In the genomic region with DNA sequence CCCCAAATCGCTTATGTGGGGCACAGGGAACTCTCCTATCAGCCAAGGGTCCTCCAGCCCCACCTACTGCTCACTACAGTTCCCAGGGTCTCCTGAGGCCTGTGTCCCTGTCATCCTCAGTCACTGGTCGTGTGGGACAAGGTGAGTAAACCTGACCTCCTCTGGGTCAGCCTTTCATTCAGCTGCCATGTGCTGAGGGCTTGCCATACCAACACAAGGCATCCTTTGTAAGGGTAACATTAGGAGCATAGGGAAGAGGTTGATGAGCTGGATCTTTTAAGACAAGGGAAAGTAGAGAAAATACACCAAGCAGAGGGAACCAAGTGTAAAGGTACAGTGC, we compare ENCODE assay signal across 9 cellular contexts. TPM values are rescaled to one million over a fixed set of nuclear protein-coding genes. Genes with fewer than 3 reads are reported as not detected.
A peak's percentile ranks its signal among the peaks of the same experiment; 100 is the strongest.
DNase-seq lines count a peak whose midpoint lies in the region; ATAC-seq, FAIRE-seq and TF ChIP-seq lines count a peak whose summit lies in the region.
"Had no signal": no experiment of that assay in that cellular context is flagged by ENCODE, and none has a peak within 500 bp of the region (broad histone marks: within the 10 kb centered on the region; RNA-seq: fewer than 3 reads in every experiment).

No MANE protein-coding gene starts in this region.

- H3K9me3 Mint-ChIP-seq in activated T-cell treated with anti-CD3 and anti-CD28 coated beads, Interleukin-2, amount 50 U/mL, for 24 hours, result no peaks in the 10 kb centered on the region
- H3K9me3 Mint-ChIP-seq in activated T-cell treated with anti-CD3 and anti-CD28 coated beads, Interleukin-2, amount 50 U/mL, for 4 hours, result no peaks in the 10 kb centered on the region
- no peaks in the 10 kb centered on the region for H3K9me3 Mint-ChIP-seq in stimulated activated naive B cell treated with anti-CD40 and anti-IgM and Interleukin-4, amounts not matched to agents 10 μg/mL and 1 μg/mL and 100 μg/mL, for 72 hours
- no peaks in the 10 kb centered on the region for H3K9me3 Mint-ChIP-seq in activated CD8-positive, alpha-beta memory T cell treated with anti-CD3 and anti-CD28 coated beads, Interleukin-2, amount 10 ng/mL, durations not matched to agents 7 days and 5 days (ENCODE audit: low read depth)

- no peak overlapping the region for H3K9ac ChIP-seq in endothelial cell of umbilical vein (replicated peaks; ENCODE audit: extremely low read depth, insufficient read depth, low read length)

- H3K27me3 ChIP-seq in endothelial cell of umbilical vein (ENCODE audit: control insufficient read depth in 2 of 2, insufficient read depth in 2 of 2, low read length in 2 of 2), result no peaks in the 10 kb centered on the region
- H3K27me3 ChIP-seq: colonic mucosa had no signal

- no TSS peak for BruUV-seq in endothelial cell of umbilical vein (replicated peaks; lab: Mats Ljungman, UMichigan)

- H2AFZ ChIP-seq in endothelial cell of umbilical vein (ENCODE audit: low read depth, low read length), result no peak overlapping the region

- CTCF ChIA-PET in endothelial cell of umbilical vein (lab: Charles Lee), result interaction anchor here (0.8 to 2.3 kb wide), 4 partner anchors 13 to 75 kb away, joined by 3 to 8 read pairs (median 4); a partner anchor contains a TSS
- CTCF ChIA-PET in activated CD8-positive, alpha-beta memory T cell treated with anti-CD3 and anti-CD28 coated beads, Interleukin-2, amount 10 ng/mL, durations not matched to agents 7 days and 5 days (lab: Charles Lee), result interaction anchor here (0.9 to 1.7 kb wide), 2 partner anchors 10 to 114 kb away, joined by 3 to 5 read pairs; no protein-coding TSS in a partner anchor

- dilution Hi-C loops in endothelial cell of umbilical vein (cut with MboI; ENCODE audit: extremely low pct_ligation_motif_present, low sequenced_read_pairs), result no loop called here

- peak; percentile 32 for DNase-seq in activated T-cell treated with anti-CD3 and anti-CD28 coated beads, Interleukin-2, amount 50 U/mL, for 24 hours
- DNase-seq in activated T-cell treated with anti-CD3 and anti-CD28 coated beads, Interleukin-2, amount 50 U/mL, for 4 hours, result no peak
- no peak for DNase-seq in endothelial cell of umbilical vein (ENCODE audit: low read depth, low spot score)
- no peak for DNase-seq in stimulated activated naive B cell treated with anti-CD40 and anti-IgM and Interleukin-4, amounts not matched to agents 10 μg/mL and 1 μg/mL and 100 μg/mL, for 72 hours
- no peak for DNase-seq in activated CD8-positive, alpha-beta memory T cell treated with anti-CD3 and anti-CD28 coated beads, Interleukin-2, amount 10 ng/mL, durations not matched to agents 7 days and 5 days
- DNase-seq: colonic mucosa, NCI-H1436 had no signal

- no peak overlapping the region for H3K4me3 Mint-ChIP-seq in activated T-cell treated with anti-CD3 and anti-CD28 coated beads, Interleukin-2, amount 50 U/mL, for 24 hours
- no peak overlapping the region for H3K4me3 Mint-ChIP-seq in activated T-cell treated with anti-CD3 and anti-CD28 coated beads, Interleukin-2, amount 50 U/mL, for 4 hours
- H3K4me3 Mint-ChIP-seq in stimulated activated naive B cell treated with anti-CD40 and anti-IgM and Interleukin-4, amounts not matched to agents 10 μg/mL and 1 μg/mL and 100 μg/mL, for 72 hours, result no peak overlapping the region
- no peak overlapping the region for H3K4me3 Mint-ChIP-seq in activated CD8-positive, alpha-beta memory T cell treated with anti-CD3 and anti-CD28 coated beads, Interleukin-2, amount 10 ng/mL, durations not matched to agents 7 days and 5 days

- POLR2A ChIA-PET in endothelial cell of umbilical vein (lab: Charles Lee), result interaction anchor here (0.6 to 1.8 kb wide), 2 partner anchors 13 to 40 kb away, joined by 3 to 9 read pairs; a partner anchor contains a TSS

- H3K9me1 ChIP-seq in endothelial cell of umbilical vein (replicated peaks; ENCODE audit: control insufficient read depth, extremely low read depth, insufficient read depth, low read length), result no peaks in the 10 kb centered on the region

- TF ChIP-seq CTCF in endothelial cell of umbilical vein (IDR thresholded peaks at IDR 0.05; ENCODE audit: extremely low read depth in 1 of 2, insufficient read depth in 1 of 2, low read depth in 1 of 2, low read length in 2 of 2), result no peak

- no peak overlapping the region for H3K4me2 ChIP-seq in endothelial cell of umbilical vein (ENCODE audit: insufficient read depth, low read length)

- no peaks in the 10 kb centered on the region for H3K9me3 ChIP-seq in endothelial cell of umbilical vein (replicated peaks; ENCODE audit: control insufficient read depth, insufficient read depth, low read length)
- H3K9me3 ChIP-seq: colonic mucosa had no signal

- H3K4me3 ChIP-seq in endothelial cell of umbilical vein (replicated peaks in 1 of 3; ENCODE audit: insufficient read depth in 1 of 3, low read depth in 1 of 3, low read length in 3 of 3), result no peak overlapping the region
- H3K4me3 ChIP-seq: colonic mucosa had no signal

- peaks cover 24 to 26% of the 10 kb centered on the region in 2 experiments for H3K36me3 ChIP-seq in endothelial cell of umbilical vein (ENCODE audit: control insufficient read depth in 2 of 2, extremely low read depth in 1 of 2, insufficient read depth in 2 of 2, low read length in 2 of 2)

- H3K79me2 ChIP-seq in endothelial cell of umbilical vein (ENCODE audit: control insufficient read depth, insufficient read depth, low read length), result peaks cover 2% of the 10 kb centered on the region

- H3K4me1 Mint-ChIP-seq in activated T-cell treated with anti-CD3 and anti-CD28 coated beads, Interleukin-2, amount 50 U/mL, for 24 hours (ENCODE audit: low read depth), result peaks cover 58% of the 10 kb centered on the region
- H3K4me1 Mint-ChIP-seq in activated T-cell treated with anti-CD3 and anti-CD28 coated beads, Interleukin-2, amount 50 U/mL, for 4 hours (ENCODE audit: low read depth), result peaks cover 61% of the 10 kb centered on the region
- H3K4me1 Mint-ChIP-seq in stimulated activated naive B cell treated with anti-CD40 and anti-IgM and Interleukin-4, amounts not matched to agents 10 μg/mL and 1 μg/mL and 100 μg/mL, for 72 hours, result peaks cover 17 to 27% of the 10 kb centered on the region in 2 donors
- peaks cover 30% of the 10 kb centered on the region for H3K4me1 Mint-ChIP-seq in activated CD8-positive, alpha-beta memory T cell treated with anti-CD3 and anti-CD28 coated beads, Interleukin-2, amount 10 ng/mL, durations not matched to agents 7 days and 5 days

- no peaks in the 10 kb centered on the region for H3K27me3 Mint-ChIP-seq in activated T-cell treated with anti-CD3 and anti-CD28 coated beads, Interleukin-2, amount 50 U/mL, for 24 hours
- H3K27me3 Mint-ChIP-seq in activated T-cell treated with anti-CD3 and anti-CD28 coated beads, Interleukin-2, amount 50 U/mL, for 4 hours (ENCODE audit: low read depth), result no peaks in the 10 kb centered on the region
- H3K27me3 Mint-ChIP-seq in stimulated activated naive B cell treated with anti-CD40 and anti-IgM and Interleukin-4, amounts not matched to agents 10 μg/mL and 1 μg/mL and 100 μg/mL, for 72 hours, result no peaks in the 10 kb centered on the region
- H3K27me3 Mint-ChIP-seq in activated CD8-positive, alpha-beta memory T cell treated with anti-CD3 and anti-CD28 coated beads, Interleukin-2, amount 10 ng/mL, durations not matched to agents 7 days and 5 days, result no peaks in the 10 kb centered on the region

- FAIRE-seq in endothelial cell of umbilical vein (lab: Jason Lieb, UNC), result no peak

- H3K27ac ChIP-seq in endothelial cell of umbilical vein (ENCODE audit: insufficient read depth, low read depth, low read length), result no peak overlapping the region
- H3K27ac ChIP-seq: colonic mucosa had no signal

- no peak for ATAC-seq in activated T-cell treated with anti-CD3 and anti-CD28 coated beads, Interleukin-2, amount 50 U/mL, for 4 hours
- no peak for ATAC-seq in stimulated activated naive B cell treated with anti-CD40 and anti-IgM and Interleukin-4, amounts not matched to agents 10 μg/mL and 1 μg/mL and 100 μg/mL, for 72 hours (replicated peaks)
- ATAC-seq in GM21447 (IDR thresholded peaks at IDR 0.05; ENCODE audit: unreplicated experiment), result no peak
- no peak for ATAC-seq in activated CD8-positive, alpha-beta memory T cell treated with anti-CD3 and anti-CD28 coated beads, Interleukin-2, amount 10 ng/mL, durations not matched to agents 7 days and 5 days

- no peaks in the 10 kb centered on the region for H3K4me1 ChIP-seq in endothelial cell of umbilical vein (ENCODE audit: control insufficient read depth, extremely low read depth, insufficient read depth, low read length)
- H3K4me1 ChIP-seq: colonic mucosa had no signal

- no peak for TF ChIP-seq POLR2A in endothelial cell of umbilical vein (IDR thresholded peaks at IDR 0.05; ENCODE audit: low read depth, low read length)

- H4K20me1 ChIP-seq in endothelial cell of umbilical vein (replicated peaks; ENCODE audit: control insufficient read depth, extremely low read depth, insufficient read depth, low read length), result no peaks in the 10 kb centered on the region

- intact Hi-C loops in endothelial cell of umbilical vein (cut with micrococcal nuclease), result no loop called here

- H3K27ac Mint-ChIP-seq in activated T-cell treated with anti-CD3 and anti-CD28 coated beads, Interleukin-2, amount 50 U/mL, for 24 hours, result peak overlapping the region; percentile 74
- peak overlapping the region; percentile 89 for H3K27ac Mint-ChIP-seq in stimulated activated naive B cell treated with anti-CD40 and anti-IgM and Interleukin-4, amounts not matched to agents 10 μg/mL and 1 μg/mL and 100 μg/mL, for 72 hours
- no peak overlapping the region for H3K27ac Mint-ChIP-seq in activated CD8-positive, alpha-beta memory T cell treated with anti-CD3 and anti-CD28 coated beads, Interleukin-2, amount 10 ng/mL, durations not matched to agents 7 days and 5 days

- H3K36me3 Mint-ChIP-seq in activated T-cell treated with anti-CD3 and anti-CD28 coated beads, Interleukin-2, amount 50 U/mL, for 24 hours (ENCODE audit: low read depth), result peaks cover 64% of the 10 kb centered on the region
- peaks cover 40% of the 10 kb centered on the region for H3K36me3 Mint-ChIP-seq in activated T-cell treated with anti-CD3 and anti-CD28 coated beads, Interleukin-2, amount 50 U/mL, for 4 hours (ENCODE audit: insufficient read depth)
- peaks cover 33 to 51% of the 10 kb centered on the region in 2 donors for H3K36me3 Mint-ChIP-seq in stimulated activated naive B cell treated with anti-CD40 and anti-IgM and Interleukin-4, amounts not matched to agents 10 μg/mL and 1 μg/mL and 100 μg/mL, for 72 hours
- peaks cover 43% of the 10 kb centered on the region for H3K36me3 Mint-ChIP-seq in activated CD8-positive, alpha-beta memory T cell treated with anti-CD3 and anti-CD28 coated beads, Interleukin-2, amount 10 ng/mL, durations not matched to agents 7 days and 5 days

RNA-seq across cellular contexts. Expression of a gene that starts 11.2 kb away (rescaled TPM):
- total RNA-seq in activated T-cell treated with anti-CD3 and anti-CD28 coated beads, Interleukin-2, amount 50 U/mL, for 4 hours, result 10 to 100 TPM; 32.1 to 36.8 (median 32.7) TPM
- total RNA-seq in endothelial cell of umbilical vein, result 36.5 and 36.8 TPM in 2 replicates
- 47.3 and 55.1 TPM in 2 replicates for polyA plus RNA-seq in endothelial cell of umbilical vein
- polyA plus RNA-seq in endothelial cell of umbilical vein (2011; cell fraction: cytosol; rRNA removed), result 53.0 and 57.6 TPM in 2 replicates
- 23.5 and 24.2 TPM in 2 replicates for polyA plus RNA-seq in endothelial cell of umbilical vein (2011; cell fraction: nucleus; rRNA removed)
- polyA plus RNA-seq in endothelial cell of umbilical vein (2012), result 28.9 and 31.7 TPM in 2 replicates
- polyA minus RNA-seq in endothelial cell of umbilical vein, result 20.9 and 22.2 TPM in 2 replicates
- 25.6 TPM for polyA minus RNA-seq in endothelial cell of umbilical vein (2011; cell fraction: cytosol; rRNA and poly(A)+ RNA removed)
- polyA minus RNA-seq in endothelial cell of umbilical vein (2011; cell fraction: nucleus; rRNA and poly(A)+ RNA removed), result 9.2 and 12.7 TPM in 2 replicates
- total RNA-seq in activated CD8-positive, alpha-beta memory T cell treated with anti-CD3 and anti-CD28 coated beads, Interleukin-2, amount 10 ng/mL, durations not matched to agents 7 days and 5 days, result 10 to 100 TPM; 30.7 to 34.2 TPM

RNA-seq across cellular contexts. Expression of a gene that starts 13.5 kb away (rescaled TPM):
- total RNA-seq in activated T-cell treated with anti-CD3 and anti-CD28 coated beads, Interleukin-2, amount 50 U/mL, for 4 hours, result 100 to 1,000 TPM; 111 to 117 (median 114) TPM
- 72.1 and 74.4 TPM in 2 replicates for total RNA-seq in endothelial cell of umbilical vein
- polyA plus RNA-seq in endothelial cell of umbilical vein, result 47.1 and 62.0 TPM in 2 replicates
- 50.2 and 51.0 TPM in 2 replicates for polyA plus RNA-seq in endothelial cell of umbilical vein (2011; cell fraction: cytosol; rRNA removed)
- 106 and 115 TPM in 2 replicates for polyA plus RNA-seq in endothelial cell of umbilical vein (2011; cell fraction: nucleus; rRNA removed)
- 42.7 and 46.6 TPM in 2 replicates for polyA plus RNA-seq in endothelial cell of umbilical vein (2012)
- 45.3 and 54.6 TPM in 2 replicates for polyA minus RNA-seq in endothelial cell of umbilical vein
- polyA minus RNA-seq in endothelial cell of umbilical vein (2011; cell fraction: cytosol; rRNA and poly(A)+ RNA removed), result 38.8 TPM
- 107 and 134 TPM in 2 replicates for polyA minus RNA-seq in endothelial cell of umbilical vein (2011; cell fraction: nucleus; rRNA and poly(A)+ RNA removed)
- 10 to 100 TPM; 83.8 to 89.1 TPM for total RNA-seq in activated CD8-positive, alpha-beta memory T cell treated with anti-CD3 and anti-CD28 coated beads, Interleukin-2, amount 10 ng/mL, durations not matched to agents 7 days and 5 days

RNA-seq across cellular contexts. Expression of a gene that starts 19.1 kb away (rescaled TPM):
- not detected for total RNA-seq in activated T-cell treated with anti-CD3 and anti-CD28 coated beads, Interleukin-2, amount 50 U/mL, for 4 hours
- not detected in 2 replicates for total RNA-seq in endothelial cell of umbilical vein
- not detected in 2 replicates for polyA plus RNA-seq in endothelial cell of umbilical vein
- polyA plus RNA-seq in endothelial cell of umbilical vein (2011; cell fraction: cytosol; rRNA removed), result not detected in 2 replicates
- not detected in 2 replicates for polyA plus RNA-seq in endothelial cell of umbilical vein (2011; cell fraction: nucleus; rRNA removed)
- polyA plus RNA-seq in endothelial cell of umbilical vein (2012), result 0.66 and 1.1 TPM in 2 replicates
- polyA minus RNA-seq in endothelial cell of umbilical vein, result 0.58 TPM in 1 of 2 replicates, not detected in the other
- 1.3 TPM for polyA minus RNA-seq in endothelial cell of umbilical vein (2011; cell fraction: cytosol; rRNA and poly(A)+ RNA removed)
- not detected in 2 replicates for polyA minus RNA-seq in endothelial cell of umbilical vein (2011; cell fraction: nucleus; rRNA and poly(A)+ RNA removed)
- not detected for total RNA-seq in activated CD8-positive, alpha-beta memory T cell treated with anti-CD3 and anti-CD28 coated beads, Interleukin-2, amount 10 ng/mL, durations not matched to agents 7 days and 5 days
- total RNA-seq: activated CD8-positive, alpha-beta memory T cell treated with anti-CD3 and anti-CD28 coated beads for 36 hours had no signal

RNA-seq across cellular contexts. Expression of a gene that starts 20.0 kb away (rescaled TPM):
- 1 to 10 TPM; 2.0 to 4.9 (median 3.3) TPM for total RNA-seq in activated T-cell treated with anti-CD3 and anti-CD28 coated beads, Interleukin-2, amount 50 U/mL, for 4 hours
- 155 and 255 TPM in 2 replicates for total RNA-seq in endothelial cell of umbilical vein
- 332 and 360 TPM in 2 replicates for polyA plus RNA-seq in endothelial cell of umbilical vein
- 385 and 427 TPM in 2 replicates for polyA plus RNA-seq in endothelial cell of umbilical vein (2011; cell fraction: cytosol; rRNA removed)
- 150 and 158 TPM in 2 replicates for polyA plus RNA-seq in endothelial cell of umbilical vein (2011; cell fraction: nucleus; rRNA removed)
- 221 and 233 TPM in 2 replicates for polyA plus RNA-seq in endothelial cell of umbilical vein (2012)
- 113 and 129 TPM in 2 replicates for polyA minus RNA-seq in endothelial cell of umbilical vein
- 39.0 TPM for polyA minus RNA-seq in endothelial cell of umbilical vein (2011; cell fraction: cytosol; rRNA and poly(A)+ RNA removed)
- polyA minus RNA-seq in endothelial cell of umbilical vein (2011; cell fraction: nucleus; rRNA and poly(A)+ RNA removed), result 16.5 and 16.8 TPM in 2 replicates
- total RNA-seq in activated CD8-positive, alpha-beta memory T cell treated with anti-CD3 and anti-CD28 coated beads, Interleukin-2, amount 10 ng/mL, durations not matched to agents 7 days and 5 days, result 1 to 10 TPM; 6.0 to 7.0 TPM

RNA-seq across cellular contexts. Expression of a gene that starts 23.4 kb away (rescaled TPM):
- total RNA-seq in activated T-cell treated with anti-CD3 and anti-CD28 coated beads, Interleukin-2, amount 50 U/mL, for 4 hours, result 100 to 1,000 TPM; 525 to 559 (median 531) TPM
- 271 TPM in 2 replicates for total RNA-seq in endothelial cell of umbilical vein
- 289 and 303 TPM in 2 replicates for polyA plus RNA-seq in endothelial cell of umbilical vein
- 391 and 409 TPM in 2 replicates for polyA plus RNA-seq in endothelial cell of umbilical vein (2011; cell fraction: cytosol; rRNA removed)
- 309 and 313 TPM in 2 replicates for polyA plus RNA-seq in endothelial cell of umbilical vein (2011; cell fraction: nucleus; rRNA removed)
- 208 and 298 TPM in 2 replicates for polyA plus RNA-seq in endothelial cell of umbilical vein (2012)
- polyA minus RNA-seq in endothelial cell of umbilical vein, result 290 and 300 TPM in 2 replicates
- polyA minus RNA-seq in endothelial cell of umbilical vein (2011; cell fraction: cytosol; rRNA and poly(A)+ RNA removed), result 157 TPM
- polyA minus RNA-seq in endothelial cell of umbilical vein (2011; cell fraction: nucleus; rRNA and poly(A)+ RNA removed), result 93.8 and 114 TPM in 2 replicates
- 100 to 1,000 TPM; 193 to 260 TPM for total RNA-seq in activated CD8-positive, alpha-beta memory T cell treated with anti-CD3 and anti-CD28 coated beads, Interleukin-2, amount 10 ng/mL, durations not matched to agents 7 days and 5 days
